In the genomic region with DNA sequence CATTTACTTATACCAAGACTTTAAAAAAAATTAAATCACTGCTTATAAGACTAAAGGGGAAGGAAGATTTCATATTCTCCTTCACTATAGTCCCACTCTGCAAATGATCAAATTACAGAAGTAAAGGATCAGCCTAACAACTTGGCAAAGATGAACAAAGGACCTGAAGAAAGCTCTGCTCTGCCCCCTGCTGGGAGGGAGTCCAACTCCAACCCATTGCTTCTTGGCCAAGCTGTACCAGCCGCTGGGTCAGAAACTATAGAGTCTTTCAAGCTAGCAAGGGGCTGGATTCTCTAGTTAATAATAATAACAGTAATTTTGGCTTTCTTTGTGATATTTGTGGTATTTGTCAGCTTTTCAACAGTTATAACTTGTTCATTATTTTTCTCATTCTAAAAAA, we compare ENCODE assay signal across 8 cellular contexts.
DNase-seq lines count a peak whose midpoint lies in the region; ATAC-seq and TF ChIP-seq lines count a peak whose summit lies in the region.

No MANE protein-coding gene starts in this region.

- in situ Hi-C loops in astrocyte of the spinal cord (cut with HindIII; ENCODE audit: low sequenced_read_pairs): no loop called here

- intact Hi-C loops in lower lobe of right lung (cut with DNase I): no loop called here

- no peak overlapping the region for H3K4me2 ChIP-seq in Loucy (ENCODE audit: low read depth, low read length, poor library complexity, severe bottlenecking)

- H3K27ac ChIP-seq in lower lobe of right lung: no peak overlapping the region

- H4K20me1 ChIP-seq in Loucy (ENCODE audit: insufficient read depth, low read length, poor library complexity, severe bottlenecking): no peaks in the 10 kb centered on the region

- H3K36me3 ChIP-seq in Loucy (ENCODE audit: insufficient read depth, low read length) (no peaks in the 10 kb centered on the region), lower lobe of right lung (no peaks in the 10 kb centered on the region)

- H2AFZ ChIP-seq in Loucy (ENCODE audit: low read length): no peak overlapping the region

- H3K27me3 ChIP-seq in Loucy (ENCODE audit: insufficient read depth, low read length, poor library complexity, severe bottlenecking): no peaks in the 10 kb centered on the region
- H3K27me3 ChIP-seq in lower lobe of right lung (ENCODE audit: low read depth): no peaks in the 10 kb centered on the region

- H3K4me3 ChIP-seq in Loucy (ENCODE audit: low read length, poor library complexity, severe bottlenecking): no peak overlapping the region
- no peak overlapping the region for H3K4me3 ChIP-seq in astrocyte of the spinal cord (ENCODE audit: low read depth, low read length)
- H3K4me3 ChIP-seq in lower lobe of right lung: no peak overlapping the region

- ATAC-seq in GM19023 (IDR thresholded peaks at IDR 0.05; ENCODE audit: unreplicated experiment) (peak; percentile 74), lower lobe of right lung (no peak)

- DNase-seq in COLO829 (ENCODE audit: low spot score): peak; percentile 34
- DNase-seq in astrocyte of the spinal cord (ENCODE audit: low read depth, low spot score): peak; percentile 7
- DNase-seq in lower lobe of right lung: peak; percentile 42
- DNase-seq in NCI-H2227 (lab: John Stamatoyannopoulos, UW; ENCODE audit: unreplicated experiment): no peak
- no peak for DNase-seq in AG08395 (ENCODE audit: low spot score)
- DNase-seq in activated effector memory CD4-positive, alpha-beta T cell treated with Interleukin-2 at 50 U/mL for 16 hours: no peak

- H3K79me2 ChIP-seq in Loucy (ENCODE audit: insufficient read depth, low read length): no peaks in the 10 kb centered on the region

- 0 out of 2 replicates have a peak, but pooled peaks cover 4% of the 10 kb centered on the region for H3K9me2 ChIP-seq in Loucy (replicated peaks; ENCODE audit: low read depth, low read length)

- TF ChIP-seq CTCF in Loucy (conservative IDR thresholded peaks at IDR 0.05; ENCODE audit: low read length) (peak; percentile 70), astrocyte of the spinal cord (IDR thresholded peaks at IDR 0.05; ENCODE audit: low read depth, low read length) (peak; percentile 43), lower lobe of right lung (IDR thresholded peaks at IDR 0.05) (peak; percentile 49)

- H3K9ac ChIP-seq in Loucy (ENCODE audit: low read depth, low read length, poor library complexity, severe bottlenecking): no peak overlapping the region

- H3F3A ChIP-seq in Loucy (ENCODE audit: low read depth): no peaks in the 10 kb centered on the region

- no peaks in the 10 kb centered on the region for H3K9me3 ChIP-seq in Loucy (ENCODE audit: insufficient read depth, low read depth, low read length)
- no peaks in the 10 kb centered on the region for H3K9me3 ChIP-seq in lower lobe of right lung

- H3K4me1 ChIP-seq in Loucy (ENCODE audit: insufficient read depth, low read length, poor library complexity, severe bottlenecking) (no peaks in the 10 kb centered on the region), lower lobe of right lung (no peaks in the 10 kb centered on the region)

Comparison
In these comparisons a context has a peak if more than half of its experiments do, and no peak if none do; other contexts are left out.
1. DNase-seq: peak in COLO829 (single experiment), astrocyte of the spinal cord (single experiment) and lower lobe of right lung (single experiment); none in NCI-H2227 (single experiment), AG08395 (single experiment) and activated effector memory CD4-positive, alpha-beta T cell treated with Interleukin-2 at 50 U/mL for 16 hours (single experiment).
2. Peak in every context shown above with its lines, with median percentiles within 50 percentile points of each other: CTCF ChIP-seq.